7 cellular contexts compared by ENCODE assay signal in the genomic region with DNA sequence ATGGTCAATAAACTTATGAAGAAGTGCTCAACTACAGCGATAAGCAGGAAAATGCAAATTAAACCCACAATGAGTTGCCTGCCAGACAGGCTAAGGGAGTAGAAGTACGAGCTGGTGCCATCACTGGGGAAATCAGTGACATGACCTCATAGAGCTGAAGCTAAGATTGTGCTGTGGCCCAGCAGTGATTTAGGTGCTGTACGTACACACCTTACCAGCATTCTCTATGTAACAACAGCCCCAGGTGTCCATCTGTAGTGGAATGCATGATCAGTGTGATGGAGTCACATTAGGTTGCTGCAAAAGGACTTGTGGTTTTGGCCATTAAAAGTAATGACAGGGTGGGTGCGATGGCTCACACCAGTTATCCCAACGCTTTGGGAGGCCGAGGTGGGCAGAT.
"Had no signal": no experiment of that assay in that cellular context is flagged by ENCODE, and none has a peak within 500 bp of the region (broad histone marks: within the 10 kb centered on the region; RNA-seq: fewer than 3 reads in every experiment).

No MANE protein-coding gene starts in this region.

- H3K4me3 ChIP-seq: GM12878 had no signal

- DNase-seq: GDM1, GF-D8 had no signal

- FAIRE-seq: G401.6, GM12878, GM12892, GM18507, GM19239 had no signal
